28 cellular contexts compared by ENCODE assay signal in genomic region chr20:16104783-16105182, GRCh38.
"Had no signal": no experiment of that assay in that cellular context is flagged by ENCODE, and none has a peak within 500 bp of the region (broad histone marks: within the 10 kb centered on the region; RNA-seq: fewer than 3 reads in every experiment).

No MANE protein-coding gene starts in this region.

- FAIRE-seq: bronchial epithelial cell, small intestine, TTC549 had no signal

- H3K4me1 ChIP-seq: esophagus squamous epithelium, suprapubic skin, uterus had no signal

- DNase-seq: activated CD4-positive, alpha-beta memory T cell treated with anti-CD3 and anti-CD28 coated beads for 36 hours; activated CD4-positive, alpha-beta T cell treated with anti-CD3 and anti-CD28 coated beads for 48 hours; activated effector memory CD4-positive, alpha-beta T cell treated with Interleukin-2 at 50 U/mL for 16 hours; activated naive CD4-positive, alpha-beta T cell treated with anti-CD3 and anti-CD28 coated beads for 36 hours; activated naive CD8-positive, alpha-beta T cell treated with anti-CD3 and anti-CD28 coated beads, Interleukin-2, amount 10 ng/mL, durations not matched to agents 7 days and 5 days; activated T-cell treated with anti-CD3 and anti-CD28 coated beads, Interleukin-2, amount 50 U/mL, for 72 hours; amygdala; cortex of kidney; endodermal cell; esophagus squamous epithelium; gastrocnemius medialis; islet precursor cell; left colon; lower lobe of right lung; mesendoderm; mucosa of descending colon; naive B cell; nucleus accumbens; posterior cingulate gyrus; small intestine; stomach; uterus had no signal

- H3K36me3 ChIP-seq: esophagus squamous epithelium, gastrocnemius medialis, lower lobe of right lung, stomach, suprapubic skin, tibial nerve, uterus had no signal

- H3K9me3 ChIP-seq: esophagus squamous epithelium, gastrocnemius medialis, lower lobe of right lung, mucosa of descending colon, suprapubic skin, tibial nerve, uterus had no signal

- H3K4me3 ChIP-seq: esophagus squamous epithelium, gastrocnemius medialis, lower lobe of right lung, mucosa of descending colon, stomach, suprapubic skin, tibial nerve, uterus had no signal

- H3K27me3 ChIP-seq: esophagus squamous epithelium, gastrocnemius medialis, stomach, suprapubic skin, tibial nerve, uterus had no signal

- H3K27ac ChIP-seq: esophagus squamous epithelium, gastrocnemius medialis, lower lobe of right lung, stomach, suprapubic skin, tibial nerve, uterus had no signal

- ATAC-seq: activated T-cell treated with anti-CD3 and anti-CD28 coated beads, Interleukin-2, amount 50 U/mL, for 72 hours; gastrocnemius medialis; left colon; lower lobe of right lung; mucosa of descending colon; sciatic nerve; stimulated activated memory B cell treated with anti-CD40 and anti-IgM and Interleukin-4, amounts not matched to agents 10 μg/mL and 1 μg/mL and 100 μg/mL, for 72 hours had no signal
